In genomic region chr22:26354707-26355106, GRCh38 we compare ENCODE assay signal across 25 cellular contexts.
"Had no signal": no experiment of that assay in that cellular context is flagged by ENCODE, and none has a peak within 500 bp of the region (broad histone marks: within the 10 kb centered on the region; RNA-seq: fewer than 3 reads in every experiment).

No MANE protein-coding gene starts in this region.

- H3K27ac ChIP-seq: RWPE1 had no signal

- H3K4me3 ChIP-seq: MG63 had no signal

- H3K27me3 ChIP-seq: MG63 had no signal

- H3K4me2 ChIP-seq: SK-N-SH had no signal

- H3K9me3 ChIP-seq: MG63, SK-N-SH had no signal

- H3K9me2 ChIP-seq: SK-N-SH had no signal

- DNase-seq: IMR-90, Karpas-422, KG1, MG63, NCI-H1092, NCI-H1105 treated with DMSO at 0.1 percent for 48 hours, NCI-H1417 treated with DMSO at 0.1 percent for 48 hours, NCI-H146, NCI-H1694 treated with DMSO at 0.1 percent for 48 hours, NCI-H1930, NCI-H2081, NCI-H2107, NCI-H226, NCI-H446, NCI-H510A, NCI-H524 treated with DMSO at 0.1 percent for 48 hours, NCI-H69, NCI-H774, PC-3, SHP77, SK-N-SH, SW 1271 had no signal

- H3K36me3 ChIP-seq: MG63 had no signal

- ATAC-seq: HepG2, Panc1, PC-3 had no signal

- H3K9ac ChIP-seq: SK-N-SH had no signal
